In the genomic region with DNA sequence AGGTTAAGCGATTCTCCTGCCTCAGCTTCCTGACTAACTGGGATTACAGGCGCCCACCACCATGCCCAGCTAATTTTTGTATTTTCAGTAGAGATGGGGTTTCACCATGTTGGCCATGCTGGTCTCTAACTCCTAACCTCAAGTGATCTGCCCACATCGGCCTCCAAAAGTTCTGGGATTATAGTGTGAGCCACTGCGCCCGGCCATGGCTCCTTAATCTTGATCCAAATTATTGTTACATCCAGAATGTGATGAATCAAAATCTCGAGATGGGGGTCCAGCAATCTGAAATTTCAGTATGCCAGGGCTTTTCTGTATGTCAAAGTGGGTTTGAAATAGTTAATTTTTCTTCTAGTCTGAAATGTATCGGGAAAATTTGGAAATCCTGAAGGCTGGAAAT, we compare ENCODE assay signal across 15 cellular contexts. TPM values are rescaled to one million over a fixed set of nuclear protein-coding genes. Genes with fewer than 3 reads are reported as not detected.
A peak's percentile ranks its signal among the peaks of the same experiment; 100 is the strongest.
DNase-seq lines count a peak whose midpoint lies in the region; ATAC-seq and TF ChIP-seq lines count a peak whose summit lies in the region.
"Had no signal": no experiment of that assay in that cellular context is flagged by ENCODE, and none has a peak within 500 bp of the region (broad histone marks: within the 10 kb centered on the region; RNA-seq: fewer than 3 reads in every experiment).

No MANE protein-coding gene starts in this region.

- H3K4me1 Mint-ChIP-seq in WTC11 (peaks cover 63% of the 10 kb centered on the region), natural killer cell (peaks cover 56 to 58% of the 10 kb centered on the region in 2 donors)

- H4K20me1 ChIP-seq in BLaER1: peaks cover 43% of the 10 kb centered on the region

- H3K4me1 ChIP-seq in BLaER1: peaks cover 70% of the 10 kb centered on the region

- 0 out of 2 replicates have a peak, but pooled peaks cover 3% of the 10 kb centered on the region for H3K9me3 Mint-ChIP-seq in WTC11
- H3K9me3 Mint-ChIP-seq in natural killer cell: no peaks in the 10 kb centered on the region
- H3K9me3 Mint-ChIP-seq: activated CD4-positive, alpha-beta T cell treated with anti-CD3 and anti-CD28 coated beads, Interleukin-2, amount 10 ng/mL, durations not matched to agents 7 days and 5 days; activated naive CD4-positive, alpha-beta T cell treated with anti-CD3 and anti-CD28 coated beads, Interleukin-2, amount 50 U/mL, for 72 hours had no signal

- H3K9ac ChIP-seq in BLaER1: no peak overlapping the region

- H3K4me3 ChIP-seq in BLaER1 (no peak overlapping the region), HFF-Myc (replicated peaks; ENCODE audit: low read depth, low read length) (peak overlapping the region; percentile 77)

- H3K36me3 Mint-ChIP-seq in WTC11: peaks cover 53% of the 10 kb centered on the region
- H3K36me3 Mint-ChIP-seq in natural killer cell: no peaks in the 10 kb centered on the region

- no peak for DNase-seq in HFF-Myc (ENCODE audit: extremely low read depth, low read depth)
- no peak for DNase-seq in WTC11 (ENCODE audit: low spot score)
- DNase-seq in natural killer cell: no peak
- no peak for DNase-seq in stimulated activated CD4-positive, alpha-beta T cell treated with anti-CD3 and anti-CD28 coated beads, Interleukin-1b, Interleukin-23, amount 100 ng/mL, for 48 hours
- DNase-seq in DMS53 (lab: John Stamatoyannopoulos, UW): no peak
- DNase-seq: activated CD4-positive, alpha-beta T cell treated with anti-CD3 and anti-CD28 coated beads, Interleukin-2, amount 10 ng/mL, durations not matched to agents 7 days and 5 days; glutamatergic neuron; islet precursor cell; NCI-H1436; posterior cingulate gyrus; trophoblast cell had no signal

- H3K4me3 Mint-ChIP-seq in WTC11 (no peak overlapping the region), natural killer cell (peak overlapping the region; percentile 38)
- H3K4me3 Mint-ChIP-seq: activated CD4-positive, alpha-beta T cell treated with anti-CD3 and anti-CD28 coated beads, Interleukin-2, amount 10 ng/mL, durations not matched to agents 7 days and 5 days had no signal

- H3K9me3 ChIP-seq in BLaER1: no peaks in the 10 kb centered on the region

- CTCF ChIA-PET in WTC11 (lab: Charles Lee): interaction anchor here (1.1 kb wide), 1 partner anchor 15 kb away, joined by 7 read pairs; no protein-coding TSS in a partner anchor

- POLR2A ChIA-PET in WTC11 (lab: Charles Lee): interaction anchor here (0.7 kb wide), 3 partner anchors 8 to 96 kb away, joined by 3 to 6 read pairs (median 3); no protein-coding TSS in a partner anchor

- TF ChIP-seq CTCF in HFF-Myc (IDR thresholded peaks at IDR 0.05; ENCODE audit: low read depth, low read length, missing control alignments) (no peak), WTC11 (IDR thresholded peaks at IDR 0.05) (no peak), natural killer cell (IDR thresholded peaks at IDR 0.05) (no peak)

- H3K36me3 ChIP-seq in BLaER1: peaks cover 56% of the 10 kb centered on the region

- H3K27ac ChIP-seq in BLaER1: no peak overlapping the region

- intact Hi-C loops in natural killer cell (cut with micrococcal nuclease): no loop called here

- H3K27ac Mint-ChIP-seq in WTC11 (0 out of 2 replicates have a peak overlapping the region, but pooled peaks have one; percentile 85), natural killer cell (peak overlapping the region in 1 of 2 donors; percentile 95)

- peak overlapping the region; percentile 96; the same call in 1 of the 2 replicates for H3K4me2 ChIP-seq in BLaER1

- ATAC-seq in WTC11 (no peak), natural killer cell (no peak), GM21381 (IDR thresholded peaks at IDR 0.05; ENCODE audit: unreplicated experiment) (no peak), SK-N-SH treated with all-trans-retinoic acid at 6 μM for 48 hours (no peak)
- ATAC-seq: activated naive CD4-positive, alpha-beta T cell treated with anti-CD3 and anti-CD28 coated beads, Interleukin-2, amount 50 U/mL, for 72 hours had no signal

- H3K27me3 Mint-ChIP-seq in WTC11 (ENCODE audit: low read depth): no peaks in the 10 kb centered on the region
- H3K27me3 Mint-ChIP-seq in natural killer cell (ENCODE audit: low read depth in 2 of 2): no peaks in the 10 kb centered on the region
- H3K27me3 Mint-ChIP-seq: activated CD4-positive, alpha-beta T cell treated with anti-CD3 and anti-CD28 coated beads, Interleukin-2, amount 10 ng/mL, durations not matched to agents 7 days and 5 days had no signal

- no peaks in the 10 kb centered on the region for H3K27me3 ChIP-seq in BLaER1

TF ChIP-seq in WTC11, 78 proteins besides CTCF, POLR2A, EP300 and RAD21:
- TF ChIP-seq ZBTB21 (CRISPR knock-in tag; IDR thresholded peaks at IDR 0.05; ENCODE audit: borderline replicate concordance) (no peak), GTF2I (CRISPR knock-in tag; conservative IDR thresholded peaks at IDR 0.05) (no peak), IRF2 (CRISPR knock-in tag; IDR thresholded peaks at IDR 0.05; ENCODE audit: borderline replicate concordance, low read depth) (no peak)
- TF ChIP-seq, protein P1, sequence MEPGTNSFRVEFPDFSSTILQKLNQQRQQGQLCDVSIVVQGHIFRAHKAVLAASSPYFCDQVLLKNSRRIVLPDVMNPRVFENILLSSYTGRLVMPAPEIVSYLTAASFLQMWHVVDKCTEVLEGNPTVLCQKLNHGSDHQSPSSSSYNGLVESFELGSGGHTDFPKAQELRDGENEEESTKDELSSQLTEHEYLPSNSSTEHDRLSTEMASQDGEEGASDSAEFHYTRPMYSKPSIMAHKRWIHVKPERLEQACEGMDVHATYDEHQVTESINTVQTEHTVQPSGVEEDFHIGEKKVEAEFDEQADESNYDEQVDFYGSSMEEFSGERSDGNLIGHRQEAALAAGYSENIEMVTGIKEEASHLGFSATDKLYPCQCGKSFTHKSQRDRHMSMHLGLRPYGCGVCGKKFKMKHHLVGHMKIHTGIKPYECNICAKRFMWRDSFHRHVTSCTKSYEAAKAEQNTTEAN (CRISPR knock-in tag; IDR thresholded peaks at IDR 0.05): no peak
- TF ChIP-seq, protein P2, sequence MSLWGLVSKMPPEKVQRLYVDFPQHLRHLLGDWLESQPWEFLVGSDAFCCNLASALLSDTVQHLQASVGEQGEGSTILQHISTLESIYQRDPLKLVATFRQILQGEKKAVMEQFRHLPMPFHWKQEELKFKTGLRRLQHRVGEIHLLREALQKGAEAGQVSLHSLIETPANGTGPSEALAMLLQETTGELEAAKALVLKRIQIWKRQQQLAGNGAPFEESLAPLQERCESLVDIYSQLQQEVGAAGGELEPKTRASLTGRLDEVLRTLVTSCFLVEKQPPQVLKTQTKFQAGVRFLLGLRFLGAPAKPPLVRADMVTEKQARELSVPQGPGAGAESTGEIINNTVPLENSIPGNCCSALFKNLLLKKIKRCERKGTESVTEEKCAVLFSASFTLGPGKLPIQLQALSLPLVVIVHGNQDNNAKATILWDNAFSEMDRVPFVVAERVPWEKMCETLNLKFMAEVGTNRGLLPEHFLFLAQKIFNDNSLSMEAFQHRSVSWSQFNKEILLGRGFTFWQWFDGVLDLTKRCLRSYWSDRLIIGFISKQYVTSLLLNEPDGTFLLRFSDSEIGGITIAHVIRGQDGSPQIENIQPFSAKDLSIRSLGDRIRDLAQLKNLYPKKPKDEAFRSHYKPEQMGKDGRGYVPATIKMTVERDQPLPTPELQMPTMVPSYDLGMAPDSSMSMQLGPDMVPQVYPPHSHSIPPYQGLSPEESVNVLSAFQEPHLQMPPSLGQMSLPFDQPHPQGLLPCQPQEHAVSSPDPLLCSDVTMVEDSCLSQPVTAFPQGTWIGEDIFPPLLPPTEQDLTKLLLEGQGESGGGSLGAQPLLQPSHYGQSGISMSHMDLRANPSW (CRISPR knock-in tag; conservative IDR thresholded peaks at IDR 0.05; ENCODE audit: low read depth): no peak

TF ChIP-seq in SK-N-SH treated with all-trans-retinoic acid at 6 μM for 48 hours, 23 proteins besides CTCF, POLR2A, EP300 and RAD21 (continues in another document):
- TF ChIP-seq ARNTL (CRISPR knock-in tag; IDR thresholded peaks at IDR 0.05; ENCODE audit: borderline replicate concordance, low read depth): no peak
- TF ChIP-seq TCF4 (CRISPR knock-in tag; IDR thresholded peaks at IDR 0.05; ENCODE audit: borderline replicate concordance): no peak
- no peak for TF ChIP-seq ISL1 (CRISPR knock-in tag; IDR thresholded peaks at IDR 0.05)
- TF ChIP-seq ZFP3 (CRISPR knock-in tag; IDR thresholded peaks at IDR 0.05): no peak
- TF ChIP-seq GLIS3 (CRISPR knock-in tag; IDR thresholded peaks at IDR 0.05): no peak
- TF ChIP-seq CSDC2 (CRISPR knock-in tag; IDR thresholded peaks at IDR 0.05): no peak
- TF ChIP-seq BACH2 (CRISPR knock-in tag; IDR thresholded peaks at IDR 0.05; ENCODE audit: borderline replicate concordance): no peak
- no peak for TF ChIP-seq RARB (CRISPR knock-in tag; IDR thresholded peaks at IDR 0.05)
- TF ChIP-seq, protein P3, sequence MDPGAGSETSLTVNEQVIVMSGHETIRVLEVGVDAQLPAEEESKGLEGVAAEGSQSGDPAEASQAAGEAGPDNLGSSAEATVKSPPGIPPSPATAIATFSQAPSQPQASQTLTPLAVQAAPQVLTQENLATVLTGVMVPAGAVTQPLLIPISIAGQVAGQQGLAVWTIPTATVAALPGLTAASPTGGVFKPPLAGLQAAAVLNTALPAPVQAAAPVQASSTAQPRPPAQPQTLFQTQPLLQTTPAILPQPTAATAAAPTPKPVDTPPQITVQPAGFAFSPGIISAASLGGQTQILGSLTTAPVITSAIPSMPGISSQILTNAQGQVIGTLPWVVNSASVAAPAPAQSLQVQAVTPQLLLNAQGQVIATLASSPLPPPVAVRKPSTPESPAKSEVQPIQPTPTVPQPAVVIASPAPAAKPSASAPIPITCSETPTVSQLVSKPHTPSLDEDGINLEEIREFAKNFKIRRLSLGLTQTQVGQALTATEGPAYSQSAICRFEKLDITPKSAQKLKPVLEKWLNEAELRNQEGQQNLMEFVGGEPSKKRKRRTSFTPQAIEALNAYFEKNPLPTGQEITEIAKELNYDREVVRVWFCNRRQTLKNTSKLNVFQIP (CRISPR knock-in tag; IDR thresholded peaks at IDR 0.05; ENCODE audit: borderline replicate concordance, low read depth): no peak
- no peak for TF ChIP-seq ESRRG (CRISPR knock-in tag; IDR thresholded peaks at IDR 0.05)
- no peak for TF ChIP-seq OSR1 (CRISPR knock-in tag; IDR thresholded peaks at IDR 0.05)

RNA-seq across cellular contexts. Expression of a gene that starts 3.7 kb away (rescaled TPM):
- total RNA-seq in WTC11 (2021) (1,103 to 1,198 TPM (median 1,179 TPM) in 3 replicates), natural killer cell (1,000 to 10,000 TPM in 1 of 3 donors, 100 to 1,000 TPM in 2; 672 to 1,208 (median 807) TPM)

RNA-seq across cellular contexts. Expression of a gene that starts 3.9 kb away (rescaled TPM):
- total RNA-seq in WTC11 (2021): 5.6 to 8.0 TPM (median 7.8 TPM) in 3 replicates
- total RNA-seq in natural killer cell: 10 to 100 TPM; 13.7 to 24.4 (median 14.3) TPM
